ENCODE assay signal across 1 cellular context in the genomic region with DNA sequence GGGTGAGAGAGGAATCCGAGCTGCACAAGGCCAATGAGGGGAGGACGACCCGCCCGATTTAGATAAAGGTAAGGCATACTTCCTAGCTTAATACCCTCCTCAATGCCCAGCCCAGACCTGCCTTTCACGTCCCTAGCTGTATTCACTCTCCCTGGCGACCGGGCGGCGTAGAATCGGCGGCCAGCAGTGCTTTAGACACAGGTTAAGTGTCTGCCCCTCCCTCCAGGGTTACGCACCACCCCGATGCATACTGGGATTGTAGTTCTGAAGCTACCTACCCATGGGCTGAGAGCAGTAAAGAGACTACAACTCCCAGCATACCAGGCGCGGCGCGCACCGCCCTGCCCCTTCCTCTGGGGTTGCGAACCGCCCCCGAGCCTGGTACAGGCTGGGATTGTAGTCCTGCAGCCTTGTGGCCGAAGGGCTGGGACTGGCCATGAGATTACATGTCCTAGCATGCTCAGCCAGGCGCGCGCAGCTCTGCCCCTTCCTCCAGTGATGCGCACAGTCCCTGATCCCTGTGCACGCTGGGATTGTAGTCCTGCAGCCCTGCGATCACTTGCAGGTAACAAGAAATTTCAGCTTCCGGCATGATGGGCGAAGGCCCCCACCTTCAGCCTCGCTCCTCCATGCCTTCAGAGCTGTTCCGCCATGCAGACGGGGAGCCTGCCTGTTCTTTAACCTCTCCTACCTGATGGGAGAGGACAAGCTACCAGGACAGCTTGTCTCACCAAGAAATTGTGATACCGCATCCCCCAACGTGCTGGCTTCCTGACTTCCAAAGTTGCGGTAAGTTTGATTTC.
TF ChIP-seq lines count a peak whose summit lies in the region.

No MANE protein-coding gene starts in this region.

TF ChIP-seq in GM12878, 131 proteins besides CTCF, POLR2A, EP300 and RAD21 (continued from another document and continues in another):
- TF ChIP-seq MLLT1 (IDR thresholded peaks at IDR 0.05) (no peak), BHLHE40 (IDR thresholded peaks at IDR 0.05; ENCODE audit: borderline replicate concordance in 1 of 2, low read depth in 2 of 2, low read length in 1 of 2) (no peak), LARP7 (IDR thresholded peaks at IDR 0.05) (peak; percentile 48), SREBF1 (IDR thresholded peaks at IDR 0.05; ENCODE audit: low read length) (peak; percentile 68; the same call in 1 of the 2 replicates), HDGF (IDR thresholded peaks at IDR 0.05) (peak; percentile 95), ZZZ3 (IDR thresholded peaks at IDR 0.05; ENCODE audit: control insufficient read depth, insufficient read length, low read depth) (no peak), ZNF274 (IDR thresholded peaks at IDR 0.05; ENCODE audit: insufficient read depth, insufficient read length) (no peak), PAX5 (IDR thresholded peaks at IDR 0.05; ENCODE audit: borderline replicate concordance, low read depth, low read length) (peak; percentile 55; the same call in 1 of the 2 replicates), CHD1 (IDR thresholded peaks at IDR 0.05; ENCODE audit: low read depth, low read length) (0 out of 2 replicates have a peak, but pooled peaks have one; percentile 86), RUNX3 (IDR thresholded peaks at IDR 0.05; ENCODE audit: low read length) (peak; percentile 29), SIX5 (IDR thresholded peaks at IDR 0.05; ENCODE audit: low read depth, low read length, severe bottlenecking) (peak; percentile 95), JUND (IDR thresholded peaks at IDR 0.05; ENCODE audit: low read depth, low read length) (peak; percentile 36; the same call in 1 of the 2 replicates), IKZF1 (conservative IDR thresholded peaks at IDR 0.05) (peak; percentile 99), POU2F2 (IDR thresholded peaks at IDR 0.05; ENCODE audit: borderline replicate concordance, low read depth, low read length) (peak; percentile 81), YY1 (IDR thresholded peaks at IDR 0.05; ENCODE audit: low read depth, low read length) (peak; percentile 76), MTA2 (IDR thresholded peaks at IDR 0.05; ENCODE audit: low read depth) (peak; percentile 57; the same call in 1 of the 2 replicates), SIN3A (IDR thresholded peaks at IDR 0.05; ENCODE audit: low read depth, low read length) (peak; percentile 18; the same call in 1 of the 2 replicates), GATAD2B (conservative IDR thresholded peaks at IDR 0.05; ENCODE audit: low read depth) (peak; percentile 16; the same call in 1 of the 2 replicates), FOS (IDR thresholded peaks at IDR 0.05; ENCODE audit: borderline replicate concordance, extremely low read depth, insufficient read length) (no peak), MYC (IDR thresholded peaks at IDR 0.05; ENCODE audit: insufficient read depth, insufficient read length, insufficient replicate concordance, low read length, severe bottlenecking) (peak; percentile 57), POLR2AphosphoS2 (IDR thresholded peaks at IDR 0.05; ENCODE audit: low read depth, low read length) (peak; percentile 77; the same call in 1 of the 2 replicates), HCFC1 (IDR thresholded peaks at IDR 0.05; ENCODE audit: low read length) (peak; percentile 98), GABPA (IDR thresholded peaks at IDR 0.05; ENCODE audit: low read depth) (peak; percentile 85), SPI1 (IDR thresholded peaks at IDR 0.05; ENCODE audit: borderline replicate concordance, insufficient read depth, low read depth, low read length) (peak; percentile 35; the same call in 1 of the 2 replicates), NRF1 (conservative IDR thresholded peaks at IDR 0.05; ENCODE audit: low read depth, low read length) (peak; percentile 37), CREB1 (IDR thresholded peaks at IDR 0.05; ENCODE audit: low read depth) (peak; percentile 93), TCF12 (IDR thresholded peaks at IDR 0.05; ENCODE audit: low read depth, low read length) (0 out of 2 replicates have a peak, but pooled peaks have one; percentile 18), CHD2 (IDR thresholded peaks at IDR 0.05; ENCODE audit: borderline replicate concordance, low read depth, low read length) (peak; percentile 88), STAT1 (conservative IDR thresholded peaks at IDR 0.05) (no peak), SRF (IDR thresholded peaks at IDR 0.05; ENCODE audit: low read depth in 2 of 2, low read length in 2 of 2) (no peak), TAF1 (IDR thresholded peaks at IDR 0.05; ENCODE audit: borderline replicate concordance, low read depth, low read length) (peak; percentile 53; the same call in 1 of the 2 replicates), SMARCA5 (IDR thresholded peaks at IDR 0.05) (no peak), DPF2 (IDR thresholded peaks at IDR 0.05) (0 out of 2 replicates have a peak, but pooled peaks have one; percentile 14), BACH1 (IDR thresholded peaks at IDR 0.05; ENCODE audit: borderline replicate concordance) (no peak), ELK1 (IDR thresholded peaks at IDR 0.05; ENCODE audit: low read depth, low read length) (peak; percentile 75), TARDBP (IDR thresholded peaks at IDR 0.05; ENCODE audit: borderline replicate concordance) (peak; percentile 76; the same call in 1 of the 2 replicates)
- TF ChIP-seq, protein P1, sequence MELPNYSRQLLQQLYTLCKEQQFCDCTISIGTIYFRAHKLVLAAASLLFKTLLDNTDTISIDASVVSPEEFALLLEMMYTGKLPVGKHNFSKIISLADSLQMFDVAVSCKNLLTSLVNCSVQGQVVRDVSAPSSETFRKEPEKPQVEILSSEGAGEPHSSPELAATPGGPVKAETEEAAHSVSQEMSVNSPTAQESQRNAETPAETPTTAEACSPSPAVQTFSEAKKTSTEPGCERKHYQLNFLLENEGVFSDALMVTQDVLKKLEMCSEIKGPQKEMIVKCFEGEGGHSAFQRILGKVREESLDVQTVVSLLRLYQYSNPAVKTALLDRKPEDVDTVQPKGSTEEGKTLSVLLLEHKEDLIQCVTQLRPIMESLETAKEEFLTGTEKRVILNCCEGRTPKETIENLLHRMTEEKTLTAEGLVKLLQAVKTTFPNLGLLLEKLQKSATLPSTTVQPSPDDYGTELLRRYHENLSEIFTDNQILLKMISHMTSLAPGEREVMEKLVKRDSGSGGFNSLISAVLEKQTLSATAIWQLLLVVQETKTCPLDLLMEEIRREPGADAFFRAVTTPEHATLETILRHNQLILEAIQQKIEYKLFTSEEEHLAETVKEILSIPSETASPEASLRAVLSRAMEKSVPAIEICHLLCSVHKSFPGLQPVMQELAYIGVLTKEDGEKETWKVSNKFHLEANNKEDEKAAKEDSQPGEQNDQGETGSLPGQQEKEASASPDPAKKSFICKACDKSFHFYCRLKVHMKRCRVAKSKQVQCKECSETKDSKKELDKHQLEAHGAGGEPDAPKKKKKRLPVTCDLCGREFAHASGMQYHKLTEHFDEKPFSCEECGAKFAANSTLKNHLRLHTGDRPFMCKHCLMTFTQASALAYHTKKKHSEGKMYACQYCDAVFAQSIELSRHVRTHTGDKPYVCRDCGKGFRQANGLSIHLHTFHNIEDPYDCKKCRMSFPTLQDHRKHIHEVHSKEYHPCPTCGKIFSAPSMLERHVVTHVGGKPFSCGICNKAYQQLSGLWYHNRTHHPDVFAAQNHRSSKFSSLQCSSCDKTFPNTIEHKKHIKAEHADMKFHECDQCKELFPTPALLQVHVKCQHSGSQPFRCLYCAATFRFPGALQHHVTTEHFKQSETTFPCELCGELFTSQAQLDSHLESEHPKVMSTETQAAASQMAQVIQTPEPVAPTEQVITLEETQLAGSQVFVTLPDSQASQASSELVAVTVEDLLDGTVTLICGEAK (IDR thresholded peaks at IDR 0.05; ENCODE audit: borderline replicate concordance), result peak; percentile 85; the same call in 1 of the 2 replicates
- TF ChIP-seq, protein P2, sequence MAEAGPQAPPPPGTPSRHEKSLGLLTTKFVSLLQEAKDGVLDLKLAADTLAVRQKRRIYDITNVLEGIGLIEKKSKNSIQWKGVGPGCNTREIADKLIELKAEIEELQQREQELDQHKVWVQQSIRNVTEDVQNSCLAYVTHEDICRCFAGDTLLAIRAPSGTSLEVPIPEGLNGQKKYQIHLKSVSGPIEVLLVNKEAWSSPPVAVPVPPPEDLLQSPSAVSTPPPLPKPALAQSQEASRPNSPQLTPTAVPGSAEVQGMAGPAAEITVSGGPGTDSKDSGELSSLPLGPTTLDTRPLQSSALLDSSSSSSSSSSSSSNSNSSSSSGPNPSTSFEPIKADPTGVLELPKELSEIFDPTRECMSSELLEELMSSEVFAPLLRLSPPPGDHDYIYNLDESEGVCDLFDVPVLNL (IDR thresholded peaks at IDR 0.05; ENCODE audit: low read depth, low read length), result 0 out of 2 replicates have a peak, but pooled peaks have one; percentile 50
- TF ChIP-seq, protein P3, sequence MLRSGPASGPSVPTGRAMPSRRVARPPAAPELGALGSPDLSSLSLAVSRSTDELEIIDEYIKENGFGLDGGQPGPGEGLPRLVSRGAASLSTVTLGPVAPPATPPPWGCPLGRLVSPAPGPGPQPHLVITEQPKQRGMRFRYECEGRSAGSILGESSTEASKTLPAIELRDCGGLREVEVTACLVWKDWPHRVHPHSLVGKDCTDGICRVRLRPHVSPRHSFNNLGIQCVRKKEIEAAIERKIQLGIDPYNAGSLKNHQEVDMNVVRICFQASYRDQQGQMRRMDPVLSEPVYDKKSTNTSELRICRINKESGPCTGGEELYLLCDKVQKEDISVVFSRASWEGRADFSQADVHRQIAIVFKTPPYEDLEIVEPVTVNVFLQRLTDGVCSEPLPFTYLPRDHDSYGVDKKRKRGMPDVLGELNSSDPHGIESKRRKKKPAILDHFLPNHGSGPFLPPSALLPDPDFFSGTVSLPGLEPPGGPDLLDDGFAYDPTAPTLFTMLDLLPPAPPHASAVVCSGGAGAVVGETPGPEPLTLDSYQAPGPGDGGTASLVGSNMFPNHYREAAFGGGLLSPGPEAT (IDR thresholded peaks at IDR 0.05; ENCODE audit: low read depth), result peak; percentile 52
- TF ChIP-seq, protein P4, sequence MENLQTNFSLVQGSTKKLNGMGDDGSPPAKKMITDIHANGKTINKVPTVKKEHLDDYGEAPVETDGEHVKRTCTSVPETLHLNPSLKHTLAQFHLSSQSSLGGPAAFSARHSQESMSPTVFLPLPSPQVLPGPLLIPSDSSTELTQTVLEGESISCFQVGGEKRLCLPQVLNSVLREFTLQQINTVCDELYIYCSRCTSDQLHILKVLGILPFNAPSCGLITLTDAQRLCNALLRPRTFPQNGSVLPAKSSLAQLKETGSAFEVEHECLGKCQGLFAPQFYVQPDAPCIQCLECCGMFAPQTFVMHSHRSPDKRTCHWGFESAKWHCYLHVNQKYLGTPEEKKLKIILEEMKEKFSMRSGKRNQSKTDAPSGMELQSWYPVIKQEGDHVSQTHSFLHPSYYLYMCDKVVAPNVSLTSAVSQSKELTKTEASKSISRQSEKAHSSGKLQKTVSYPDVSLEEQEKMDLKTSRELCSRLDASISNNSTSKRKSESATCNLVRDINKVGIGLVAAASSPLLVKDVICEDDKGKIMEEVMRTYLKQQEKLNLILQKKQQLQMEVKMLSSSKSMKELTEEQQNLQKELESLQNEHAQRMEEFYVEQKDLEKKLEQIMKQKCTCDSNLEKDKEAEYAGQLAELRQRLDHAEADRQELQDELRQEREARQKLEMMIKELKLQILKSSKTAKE (IDR thresholded peaks at IDR 0.05; ENCODE audit: low read depth, poor library complexity, severe bottlenecking), result peak; percentile 7
- TF ChIP-seq, protein P5, sequence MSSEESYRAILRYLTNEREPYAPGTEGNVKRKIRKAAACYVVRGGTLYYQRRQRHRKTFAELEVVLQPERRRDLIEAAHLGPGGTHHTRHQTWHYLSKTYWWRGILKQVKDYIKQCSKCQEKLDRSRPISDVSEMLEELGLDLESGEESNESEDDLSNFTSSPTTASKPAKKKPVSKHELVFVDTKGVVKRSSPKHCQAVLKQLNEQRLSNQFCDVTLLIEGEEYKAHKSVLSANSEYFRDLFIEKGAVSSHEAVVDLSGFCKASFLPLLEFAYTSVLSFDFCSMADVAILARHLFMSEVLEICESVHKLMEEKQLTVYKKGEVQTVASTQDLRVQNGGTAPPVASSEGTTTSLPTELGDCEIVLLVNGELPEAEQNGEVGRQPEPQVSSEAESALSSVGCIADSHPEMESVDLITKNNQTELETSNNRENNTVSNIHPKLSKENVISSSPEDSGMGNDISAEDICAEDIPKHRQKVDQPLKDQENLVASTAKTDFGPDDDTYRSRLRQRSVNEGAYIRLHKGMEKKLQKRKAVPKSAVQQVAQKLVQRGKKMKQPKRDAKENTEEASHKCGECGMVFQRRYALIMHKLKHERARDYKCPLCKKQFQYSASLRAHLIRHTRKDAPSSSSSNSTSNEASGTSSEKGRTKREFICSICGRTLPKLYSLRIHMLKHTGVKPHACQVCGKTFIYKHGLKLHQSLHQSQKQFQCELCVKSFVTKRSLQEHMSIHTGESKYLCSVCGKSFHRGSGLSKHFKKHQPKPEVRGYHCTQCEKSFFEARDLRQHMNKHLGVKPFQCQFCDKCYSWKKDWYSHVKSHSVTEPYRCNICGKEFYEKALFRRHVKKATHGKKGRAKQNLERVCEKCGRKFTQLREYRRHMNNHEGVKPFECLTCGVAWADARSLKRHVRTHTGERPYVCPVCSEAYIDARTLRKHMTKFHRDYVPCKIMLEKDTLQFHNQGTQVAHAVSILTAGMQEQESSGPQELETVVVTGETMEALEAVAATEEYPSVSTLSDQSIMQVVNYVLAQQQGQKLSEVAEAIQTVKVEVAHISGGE (CRISPR knock-in tag; IDR thresholded peaks at IDR 0.05), result no peak
- TF ChIP-seq, protein P6, sequence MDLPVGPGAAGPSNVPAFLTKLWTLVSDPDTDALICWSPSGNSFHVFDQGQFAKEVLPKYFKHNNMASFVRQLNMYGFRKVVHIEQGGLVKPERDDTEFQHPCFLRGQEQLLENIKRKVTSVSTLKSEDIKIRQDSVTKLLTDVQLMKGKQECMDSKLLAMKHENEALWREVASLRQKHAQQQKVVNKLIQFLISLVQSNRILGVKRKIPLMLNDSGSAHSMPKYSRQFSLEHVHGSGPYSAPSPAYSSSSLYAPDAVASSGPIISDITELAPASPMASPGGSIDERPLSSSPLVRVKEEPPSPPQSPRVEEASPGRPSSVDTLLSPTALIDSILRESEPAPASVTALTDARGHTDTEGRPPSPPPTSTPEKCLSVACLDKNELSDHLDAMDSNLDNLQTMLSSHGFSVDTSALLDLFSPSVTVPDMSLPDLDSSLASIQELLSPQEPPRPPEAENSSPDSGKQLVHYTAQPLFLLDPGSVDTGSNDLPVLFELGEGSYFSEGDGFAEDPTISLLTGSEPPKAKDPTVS (IDR thresholded peaks at IDR 0.05; ENCODE audit: low read depth, low read length), result no peak
